25 cellular contexts compared by ENCODE assay signal in the genomic region with DNA sequence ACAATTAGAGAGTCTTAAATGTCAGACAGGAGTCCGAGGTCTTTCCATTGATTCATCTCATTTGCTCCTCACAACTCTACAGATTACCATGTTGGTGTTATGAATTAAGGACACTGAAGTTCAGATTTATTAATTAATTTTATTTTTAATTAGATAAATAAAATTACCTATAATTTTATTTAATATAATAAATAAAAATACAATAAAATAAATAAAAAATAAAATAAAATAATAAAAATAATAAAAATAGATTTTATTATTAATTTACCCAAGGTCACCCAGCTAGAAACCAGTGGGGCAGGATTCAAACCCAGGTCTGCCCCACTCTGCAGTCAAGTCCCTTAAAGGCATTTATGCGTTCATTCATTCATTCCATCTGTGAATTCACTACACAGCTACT.
DNase-seq lines count a peak whose midpoint lies in the region; ATAC-seq, FAIRE-seq and TF ChIP-seq lines count a peak whose summit lies in the region.
"Had no signal": no experiment of that assay in that cellular context is flagged by ENCODE, and none has a peak within 500 bp of the region (broad histone marks: within the 10 kb centered on the region; RNA-seq: fewer than 3 reads in every experiment).

No MANE protein-coding gene starts in this region.

- intact Hi-C loops in pancreas (cut with DNase I), result no loop called here

- H3K4me1 ChIP-seq in pancreas, result peaks cover 3 to 20% (median 8%) of the 10 kb centered on the region in 3 donors

- no peak for ATAC-seq in pancreas
- no peak for ATAC-seq in HG02610 (IDR thresholded peaks at IDR 0.05; ENCODE audit: unreplicated experiment)
- ATAC-seq: A549, GM23338 had no signal

- H3K27me3 ChIP-seq in pancreas, result peaks cover 0 to 17% (median 4%) of the 10 kb centered on the region in 4 donors

- peak; percentile 5 for DNase-seq in activated effector memory CD4-positive, alpha-beta T cell treated with anti-CD3 and anti-CD28 coated beads, Interleukin-2, amount 50 U/mL, for 16 hours
- DNase-seq in activated effector memory CD4-positive, alpha-beta T cell treated with Interleukin-2 at 50 U/mL for 16 hours, result no peak
- DNase-seq in frontal cortex (ENCODE audit: low spot score in 2 of 2), result no peak
- DNase-seq in pancreas, result no peak
- DNase-seq in NAMALWA (ENCODE audit: low spot score), result no peak
- DNase-seq in NCI-H69 (lab: John Stamatoyannopoulos, UW), result no peak
- DNase-seq: ACHN; AML-193; BE2C; CD4-positive, alpha-beta T cell; CD8-positive, alpha-beta memory T cell; DMS 273 treated with DMSO at 0.1 percent for 48 hours; DMS79; EL; GF-D8; H9 had no signal

- FAIRE-seq in frontal cortex (lab: Jason Lieb, UNC) (peak; percentile 17), pancreas (lab: Jason Lieb, UNC) (peak; percentile 64)
- FAIRE-seq: A549, D721Med, GM12891, GM18507 had no signal

- H3K9me3 ChIP-seq in pancreas, result no peaks in the 10 kb centered on the region
- H3K9me3 ChIP-seq: A549; BE2C; BLaER1 treated with 17β-estradiol and CSF1 and Interleukin-3, amounts not matched to agents 10 nM and 100 nM had no signal

- no peaks in the 10 kb centered on the region for H3K36me3 ChIP-seq in pancreas
- H3K36me3 ChIP-seq: BE2C; BLaER1 treated with 17β-estradiol and CSF1 and Interleukin-3, amounts not matched to agents 10 nM and 100 nM had no signal

- TF ChIP-seq CTCF in VCaP (conservative IDR thresholded peaks at IDR 0.05) (no peak), pancreas (IDR thresholded peaks at IDR 0.05) (no peak)

- H3K4me3 ChIP-seq in pancreas, result no peak overlapping the region
- H3K4me3 ChIP-seq: A549; BLaER1 treated with 17β-estradiol and CSF1 and Interleukin-3, amounts not matched to agents 10 nM and 100 nM; GM23338 had no signal

- H3K27ac ChIP-seq in VCaP, result peak overlapping the region; percentile 94
- H3K27ac ChIP-seq in pancreas, result no peak overlapping the region
- H3K27ac ChIP-seq: 22Rv1; A549; BLaER1 treated with 17β-estradiol and CSF1 and Interleukin-3, amounts not matched to agents 10 nM and 100 nM had no signal

- 95 to 96% methylated on average over 2 of the region's 2 CpGs for WGBS in pancreas, 2 donors
